ENCODE assay signal across 1 cellular context in genomic region chr5:847736-848135, GRCh38. TPM values are rescaled to one million over a fixed set of nuclear protein-coding genes. Genes with fewer than 3 reads are reported as not detected.
"Had no signal": no experiment of that assay in that cellular context is flagged by ENCODE, and none has a peak within 500 bp of the region (broad histone marks: within the 10 kb centered on the region; RNA-seq: fewer than 3 reads in every experiment).

No MANE protein-coding gene starts in this region.

RNA-seq across cellular contexts. Expression of gene ZDHHC11, which starts 3.0 kb away (rescaled TPM):
- polyA plus RNA-seq: IgD-negative memory B cell had no signal
